Comparison of ENCODE assay signal across 10 cellular contexts in the genomic region with DNA sequence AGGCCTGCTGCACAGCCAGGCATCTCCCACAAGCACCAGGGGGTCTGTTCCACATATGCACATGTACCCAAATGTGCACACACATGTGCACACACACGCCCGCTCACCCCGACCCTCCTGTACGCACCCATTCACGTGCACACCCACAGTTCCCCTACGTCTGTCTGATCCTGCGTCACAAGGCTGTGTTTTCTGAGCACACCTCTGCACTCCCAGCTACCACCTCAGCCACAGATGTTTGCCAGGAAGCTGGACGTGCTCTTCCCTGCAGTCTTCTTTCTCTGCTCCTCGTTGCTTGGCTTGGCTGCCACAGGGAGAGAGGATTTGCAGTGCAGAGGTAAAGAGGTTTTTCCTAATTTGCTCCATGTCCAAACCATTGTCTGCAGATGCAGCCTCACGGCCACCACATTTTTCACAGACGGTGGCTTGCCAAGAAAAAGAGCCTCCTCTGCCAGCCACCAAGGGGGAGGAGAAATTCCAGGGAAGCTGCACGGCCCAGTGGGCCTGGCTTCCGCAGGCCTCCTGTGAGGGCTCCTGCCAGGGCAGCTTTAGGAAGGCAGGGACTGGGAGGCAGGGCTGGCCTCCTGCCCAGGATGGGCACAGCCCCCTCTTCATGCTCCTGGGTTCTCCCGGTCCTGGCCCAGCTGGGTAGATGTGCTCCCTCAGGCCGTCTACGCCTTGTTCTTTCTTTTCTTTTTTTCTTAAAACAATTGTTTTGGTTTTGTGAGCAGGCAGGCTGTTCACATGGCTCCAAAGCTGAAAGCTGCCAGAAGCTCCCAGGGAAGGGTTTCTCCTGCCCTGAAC. TPM values are rescaled to one million over a fixed set of nuclear protein-coding genes. Genes with fewer than 3 reads are reported as not detected.
DNase-seq lines count a peak whose midpoint lies in the region; ATAC-seq lines count a peak whose summit lies in the region.
"Had no signal": no experiment of that assay in that cellular context is flagged by ENCODE, and none has a peak within 500 bp of the region (broad histone marks: within the 10 kb centered on the region; RNA-seq: fewer than 3 reads in every experiment).

No MANE protein-coding gene starts in this region.

- peaks cover 19% of the 10 kb centered on the region for H3K4me1 ChIP-seq in muscle layer of colon (ENCODE audit: insufficient read depth, low read length)

- H3K27me3 ChIP-seq in muscle layer of colon (ENCODE audit: control insufficient read depth in 1 of 2, insufficient read depth in 2 of 2, low read length in 2 of 2) = no peaks in the 10 kb centered on the region
- H3K27me3 ChIP-seq: gastrocnemius medialis had no signal

- H3K4me3 Mint-ChIP-seq in activated T-helper 2 cell treated with anti-CD3 and anti-CD28 coated beads, Interferon-gamma antibody, Interleukin-2, Interleukin-4, amounts not matched to agents 10 μg/mL and 5 μg/mL and 100 μg/mL, durations not matched to agents 14 hours and 24 hours and 36 hours (ENCODE audit: low read depth) = no peak overlapping the region
- H3K4me3 Mint-ChIP-seq: CD4-positive, CD25-positive, alpha-beta regulatory T cell had no signal

- H3K36me3 ChIP-seq in muscle layer of colon (ENCODE audit: insufficient read depth, low read length) = no peaks in the 10 kb centered on the region
- H3K36me3 ChIP-seq: gastrocnemius medialis had no signal

- DNase-seq in A172 (ENCODE audit: low spot score) = peak; percentile 45
- peak; percentile 59 for DNase-seq in NCI-H226
- DNase-seq in NCI-H2227 treated with DMSO at 0.1 percent for 48 hours (lab: John Stamatoyannopoulos, UW) = no peak
- no peak for DNase-seq in NCI-H1436 treated with DMSO at 0.1 percent for 48 hours (lab: John Stamatoyannopoulos, UW)
- no peak for DNase-seq in NK-92 treated with Interleukin-12 subunit alpha and Interleukin-12 subunit beta, amount 100 ng/mL, for 24 hours (lab: John Stamatoyannopoulos, UW)
- DNase-seq in activated T-helper 2 cell treated with anti-CD3 and anti-CD28 coated beads, Interferon-gamma antibody, Interleukin-2, Interleukin-4, amounts not matched to agents 10 μg/mL and 5 μg/mL and 100 μg/mL, durations not matched to agents 14 hours and 24 hours and 36 hours (ENCODE audit: low spot score) = no peak
- DNase-seq: CD4-positive, CD25-positive, alpha-beta regulatory T cell; gastrocnemius medialis had no signal

- peak; percentile 70 for ATAC-seq in esophagus mucosa

- H3K36me3 Mint-ChIP-seq in activated T-helper 2 cell treated with anti-CD3 and anti-CD28 coated beads, Interferon-gamma antibody, Interleukin-2, Interleukin-4, amounts not matched to agents 10 μg/mL and 5 μg/mL and 100 μg/mL, durations not matched to agents 14 hours and 24 hours and 36 hours (ENCODE audit: low read depth) = no peaks in the 10 kb centered on the region
- H3K36me3 Mint-ChIP-seq: CD4-positive, CD25-positive, alpha-beta regulatory T cell had no signal

- H3K4me1 Mint-ChIP-seq in activated T-helper 2 cell treated with anti-CD3 and anti-CD28 coated beads, Interferon-gamma antibody, Interleukin-2, Interleukin-4, amounts not matched to agents 10 μg/mL and 5 μg/mL and 100 μg/mL, durations not matched to agents 14 hours and 24 hours and 36 hours (ENCODE audit: low read depth) = no peaks in the 10 kb centered on the region
- H3K4me1 Mint-ChIP-seq: CD4-positive, CD25-positive, alpha-beta regulatory T cell had no signal

- peak overlapping the region in 1 of 2 donors; percentile 16 for H3K4me3 ChIP-seq in muscle layer of colon (ENCODE audit: low read depth in 1 of 2, low read length in 2 of 2)
- H3K4me3 ChIP-seq: gastrocnemius medialis had no signal

- no peaks in the 10 kb centered on the region for H3K9me3 ChIP-seq in muscle layer of colon (ENCODE audit: low read length)
- H3K9me3 ChIP-seq: gastrocnemius medialis had no signal

- H3K27ac Mint-ChIP-seq in activated T-helper 2 cell treated with anti-CD3 and anti-CD28 coated beads, Interferon-gamma antibody, Interleukin-2, Interleukin-4, amounts not matched to agents 10 μg/mL and 5 μg/mL and 100 μg/mL, durations not matched to agents 14 hours and 24 hours and 36 hours = no peak overlapping the region
- H3K27ac Mint-ChIP-seq: CD4-positive, CD25-positive, alpha-beta regulatory T cell had no signal

- no peak overlapping the region for H3K9ac ChIP-seq in muscle layer of colon (ENCODE audit: low read length)

- peak overlapping the region; percentile 61 for H3K27ac ChIP-seq in muscle layer of colon (ENCODE audit: low read depth, low read length)
- H3K27ac ChIP-seq: gastrocnemius medialis had no signal

- H3K27me3 Mint-ChIP-seq in activated T-helper 2 cell treated with anti-CD3 and anti-CD28 coated beads, Interferon-gamma antibody, Interleukin-2, Interleukin-4, amounts not matched to agents 10 μg/mL and 5 μg/mL and 100 μg/mL, durations not matched to agents 14 hours and 24 hours and 36 hours (ENCODE audit: low read depth) = peaks cover 5% of the 10 kb centered on the region

- H3K9me3 Mint-ChIP-seq in activated T-helper 2 cell treated with anti-CD3 and anti-CD28 coated beads, Interferon-gamma antibody, Interleukin-2, Interleukin-4, amounts not matched to agents 10 μg/mL and 5 μg/mL and 100 μg/mL, durations not matched to agents 14 hours and 24 hours and 36 hours = peaks cover 16% of the 10 kb centered on the region

- intact Hi-C loops in activated T-helper 2 cell treated with anti-CD3 and anti-CD28 coated beads, Interferon-gamma antibody, Interleukin-2, Interleukin-4, amounts not matched to agents 10 μg/mL and 5 μg/mL and 100 μg/mL, durations not matched to agents 14 hours and 24 hours and 36 hours (cut with micrococcal nuclease) = no loop called here

RNA-seq across cellular contexts. Expression of a gene that starts 29.2 kb away (rescaled TPM):
- 33.7 and 45.8 TPM in 2 replicates for total RNA-seq in A172 (2014; rRNA removed; shearing (Covaris generic))
- 30.8 TPM for total RNA-seq in esophagus mucosa
- 17.6 and 17.7 TPM in 2 replicates for total RNA-seq in activated T-helper 2 cell treated with anti-CD3 and anti-CD28 coated beads, Interferon-gamma antibody, Interleukin-2, Interleukin-4, amounts not matched to agents 10 μg/mL and 5 μg/mL and 100 μg/mL, durations not matched to agents 14 hours and 24 hours and 36 hours

Comparison
In these comparisons a context has a peak if more than half of its experiments do, and no peak if none do; other contexts are left out.
1. DNase-seq: peak in A172 (single experiment) and NCI-H226 (single experiment); none in NCI-H2227 treated with DMSO at 0.1 percent for 48 hours (single experiment), NCI-H1436 treated with DMSO at 0.1 percent for 48 hours (single experiment), NK-92 treated with Interleukin-12 subunit alpha and Interleukin-12 subunit beta, amount 100 ng/mL, for 24 hours (single experiment) and activated T-helper 2 cell treated with anti-CD3 and anti-CD28 coated beads, Interferon-gamma antibody, Interleukin-2, Interleukin-4, amounts not matched to agents 10 μg/mL and 5 μg/mL and 100 μg/mL, durations not matched to agents 14 hours and 24 hours and 36 hours (single experiment).